9 cellular contexts compared by ENCODE assay signal in the genomic region with DNA sequence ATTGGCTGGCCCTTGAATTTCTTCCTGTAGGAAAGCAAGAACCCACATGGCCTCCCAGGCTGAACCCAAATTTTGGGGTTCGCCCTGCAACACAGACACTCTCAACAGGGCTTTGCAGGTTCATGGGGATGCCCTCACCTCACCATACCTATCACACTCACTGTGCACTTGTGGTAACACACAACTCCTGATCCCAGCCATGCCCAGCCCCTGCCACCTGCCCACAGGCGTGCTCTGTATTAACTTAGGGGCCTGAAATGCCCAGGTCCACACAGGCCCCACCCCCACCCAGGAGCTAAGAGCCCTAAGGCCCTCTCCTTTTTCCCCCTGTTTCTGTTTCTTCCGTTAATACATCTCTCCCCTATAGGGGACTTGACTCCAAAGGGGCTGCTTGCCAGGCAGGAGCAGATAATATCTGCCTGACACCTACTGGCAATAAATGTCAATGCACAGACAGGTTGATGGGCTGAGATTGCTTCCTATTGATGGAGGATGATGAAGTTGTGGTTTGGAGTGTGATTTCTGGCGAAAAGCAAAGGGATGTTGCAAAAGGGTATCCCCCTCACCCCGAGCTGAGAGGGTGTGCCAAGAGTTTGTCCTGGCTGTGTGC.
DNase-seq lines count a peak whose midpoint lies in the region; ATAC-seq and TF ChIP-seq lines count a peak whose summit lies in the region.
"Had no signal": no experiment of that assay in that cellular context is flagged by ENCODE, and none has a peak within 500 bp of the region (broad histone marks: within the 10 kb centered on the region; RNA-seq: fewer than 3 reads in every experiment).

No MANE protein-coding gene starts in this region.

- no peaks in the 10 kb centered on the region for H3K36me3 Mint-ChIP-seq in nephron (ENCODE audit: low read depth)

- no peak overlapping the region for H3K27ac ChIP-seq in breast epithelium

- intact Hi-C loops in breast epithelium (cut with DNase I; ENCODE audit: low total_unique reads) = no loop called here

- H3K36me3 ChIP-seq in breast epithelium = no peaks in the 10 kb centered on the region

- peaks cover 9% of the 10 kb centered on the region for H3K9me3 Mint-ChIP-seq in nephron

- H3K4me1 Mint-ChIP-seq in nephron = no peaks in the 10 kb centered on the region

- H3K27me3 ChIP-seq in breast epithelium = no peaks in the 10 kb centered on the region

- POLR2A ChIA-PET in GM10248 (lab: Yijun Ruan, JAX) = no interaction called here

- H3K4me3 Mint-ChIP-seq in nephron = no peak overlapping the region

- ATAC-seq in activated CD4-positive, CD25-positive, alpha-beta regulatory T cell treated with anti-CD3 and anti-CD28 coated beads, Interleukin-2, amount 50 U/mL, for 24 hours = no peak
- no peak for ATAC-seq in GM18520 (IDR thresholded peaks at IDR 0.05; ENCODE audit: unreplicated experiment)
- no peak for ATAC-seq in HG03097 (IDR thresholded peaks at IDR 0.05; ENCODE audit: low FRiP score, unreplicated experiment)

- DNase-seq in GM10248 (ENCODE audit: extremely low spot score) (peak; percentile 32), breast epithelium (ENCODE audit: low spot score in 2 of 2) (no peak)
- DNase-seq in Jurkat, Clone E6-1 (ENCODE audit: low read depth, low spot score) = peak; percentile 8
- no peak for DNase-seq in activated CD4-positive, alpha-beta T cell treated with anti-CD3 and anti-CD28 coated beads for 48 hours
- DNase-seq: activated T-cell treated with anti-CD3 and anti-CD28 coated beads, Interleukin-2, amount 50 U/mL, for 48 hours had no signal

- TF ChIP-seq POLR2A in breast epithelium (IDR thresholded peaks at IDR 0.05) = no peak

- peaks cover 6 to 18% of the 10 kb centered on the region in 2 donors for H3K9me3 ChIP-seq in breast epithelium

- H3K27ac Mint-ChIP-seq in nephron = no peak overlapping the region

- H3K4me3 ChIP-seq in Jurkat, Clone E6-1 (ENCODE audit: low read length) = no peak overlapping the region
- no peak overlapping the region for H3K4me3 ChIP-seq in breast epithelium

- no peaks in the 10 kb centered on the region for H3K4me1 ChIP-seq in breast epithelium

- H3K27me3 Mint-ChIP-seq in nephron (ENCODE audit: low read depth) = peaks cover 30% of the 10 kb centered on the region

- CTCF ChIA-PET in GM10248 (lab: Yijun Ruan, JAX) = no interaction called here

- peak; percentile 75 for TF ChIP-seq CTCF in GM10248 (IDR thresholded peaks at IDR 0.05; ENCODE audit: control extremely low read depth, extremely low read depth, low read depth, missing control alignments)
- peak in 2 of 3 donors; percentile 8 to 32 for TF ChIP-seq CTCF in breast epithelium (IDR thresholded peaks at IDR 0.05)
- peak; percentile 53 to 60 (median 54) for TF ChIP-seq CTCF in nephron (IDR thresholded peaks at IDR 0.05; ENCODE audit: unreplicated experiment in 3 of 3)

Comparison
In these comparisons a context has a peak if more than half of its experiments do, and no peak if none do; other contexts are left out.
1. DNase-seq: peak in GM10248 (single experiment) and Jurkat, Clone E6-1 (single experiment); none in breast epithelium (0 of 2) and activated CD4-positive, alpha-beta T cell treated with anti-CD3 and anti-CD28 coated beads for 48 hours (single experiment).
2. CTCF ChIP-seq: peak in every context shown above with its lines; median percentile 75 in GM10248; 54 in nephron; 20 in breast epithelium.